In the genomic region with DNA sequence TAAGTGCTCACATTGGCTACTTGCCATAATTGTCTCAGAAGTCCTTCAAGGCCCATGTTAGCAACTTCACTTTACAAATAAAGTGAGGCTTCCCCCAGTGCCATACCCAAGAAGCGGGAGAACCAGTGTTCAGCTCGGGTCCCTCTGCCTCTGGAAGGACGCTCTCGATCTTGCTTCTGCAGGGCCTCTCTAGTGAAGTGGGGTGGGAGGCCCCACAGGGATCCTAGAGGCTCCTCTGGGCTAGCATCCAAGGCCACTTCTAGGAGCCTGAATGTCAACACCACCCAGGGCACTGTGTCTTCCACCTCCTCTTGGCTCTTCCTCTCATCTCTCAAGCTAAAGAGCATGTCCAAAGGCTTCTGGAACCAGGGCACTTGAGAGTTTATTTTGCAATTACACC, we compare ENCODE assay signal across 1 cellular context.
TF ChIP-seq lines count a peak whose summit lies in the region.

No MANE protein-coding gene starts in this region.

TF ChIP-seq in GM23338, 12 proteins besides CTCF, POLR2A, EP300 and RAD21 (continued from another document):
- TF ChIP-seq, protein P1, sequence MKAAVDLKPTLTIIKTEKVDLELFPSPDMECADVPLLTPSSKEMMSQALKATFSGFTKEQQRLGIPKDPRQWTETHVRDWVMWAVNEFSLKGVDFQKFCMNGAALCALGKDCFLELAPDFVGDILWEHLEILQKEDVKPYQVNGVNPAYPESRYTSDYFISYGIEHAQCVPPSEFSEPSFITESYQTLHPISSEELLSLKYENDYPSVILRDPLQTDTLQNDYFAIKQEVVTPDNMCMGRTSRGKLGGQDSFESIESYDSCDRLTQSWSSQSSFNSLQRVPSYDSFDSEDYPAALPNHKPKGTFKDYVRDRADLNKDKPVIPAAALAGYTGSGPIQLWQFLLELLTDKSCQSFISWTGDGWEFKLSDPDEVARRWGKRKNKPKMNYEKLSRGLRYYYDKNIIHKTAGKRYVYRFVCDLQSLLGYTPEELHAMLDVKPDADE (IDR thresholded peaks at IDR 0.05): no peak
- TF ChIP-seq POLR2AphosphoS5 (IDR thresholded peaks at IDR 0.05; ENCODE audit: low read depth): no peak
- TF ChIP-seq, protein P2, sequence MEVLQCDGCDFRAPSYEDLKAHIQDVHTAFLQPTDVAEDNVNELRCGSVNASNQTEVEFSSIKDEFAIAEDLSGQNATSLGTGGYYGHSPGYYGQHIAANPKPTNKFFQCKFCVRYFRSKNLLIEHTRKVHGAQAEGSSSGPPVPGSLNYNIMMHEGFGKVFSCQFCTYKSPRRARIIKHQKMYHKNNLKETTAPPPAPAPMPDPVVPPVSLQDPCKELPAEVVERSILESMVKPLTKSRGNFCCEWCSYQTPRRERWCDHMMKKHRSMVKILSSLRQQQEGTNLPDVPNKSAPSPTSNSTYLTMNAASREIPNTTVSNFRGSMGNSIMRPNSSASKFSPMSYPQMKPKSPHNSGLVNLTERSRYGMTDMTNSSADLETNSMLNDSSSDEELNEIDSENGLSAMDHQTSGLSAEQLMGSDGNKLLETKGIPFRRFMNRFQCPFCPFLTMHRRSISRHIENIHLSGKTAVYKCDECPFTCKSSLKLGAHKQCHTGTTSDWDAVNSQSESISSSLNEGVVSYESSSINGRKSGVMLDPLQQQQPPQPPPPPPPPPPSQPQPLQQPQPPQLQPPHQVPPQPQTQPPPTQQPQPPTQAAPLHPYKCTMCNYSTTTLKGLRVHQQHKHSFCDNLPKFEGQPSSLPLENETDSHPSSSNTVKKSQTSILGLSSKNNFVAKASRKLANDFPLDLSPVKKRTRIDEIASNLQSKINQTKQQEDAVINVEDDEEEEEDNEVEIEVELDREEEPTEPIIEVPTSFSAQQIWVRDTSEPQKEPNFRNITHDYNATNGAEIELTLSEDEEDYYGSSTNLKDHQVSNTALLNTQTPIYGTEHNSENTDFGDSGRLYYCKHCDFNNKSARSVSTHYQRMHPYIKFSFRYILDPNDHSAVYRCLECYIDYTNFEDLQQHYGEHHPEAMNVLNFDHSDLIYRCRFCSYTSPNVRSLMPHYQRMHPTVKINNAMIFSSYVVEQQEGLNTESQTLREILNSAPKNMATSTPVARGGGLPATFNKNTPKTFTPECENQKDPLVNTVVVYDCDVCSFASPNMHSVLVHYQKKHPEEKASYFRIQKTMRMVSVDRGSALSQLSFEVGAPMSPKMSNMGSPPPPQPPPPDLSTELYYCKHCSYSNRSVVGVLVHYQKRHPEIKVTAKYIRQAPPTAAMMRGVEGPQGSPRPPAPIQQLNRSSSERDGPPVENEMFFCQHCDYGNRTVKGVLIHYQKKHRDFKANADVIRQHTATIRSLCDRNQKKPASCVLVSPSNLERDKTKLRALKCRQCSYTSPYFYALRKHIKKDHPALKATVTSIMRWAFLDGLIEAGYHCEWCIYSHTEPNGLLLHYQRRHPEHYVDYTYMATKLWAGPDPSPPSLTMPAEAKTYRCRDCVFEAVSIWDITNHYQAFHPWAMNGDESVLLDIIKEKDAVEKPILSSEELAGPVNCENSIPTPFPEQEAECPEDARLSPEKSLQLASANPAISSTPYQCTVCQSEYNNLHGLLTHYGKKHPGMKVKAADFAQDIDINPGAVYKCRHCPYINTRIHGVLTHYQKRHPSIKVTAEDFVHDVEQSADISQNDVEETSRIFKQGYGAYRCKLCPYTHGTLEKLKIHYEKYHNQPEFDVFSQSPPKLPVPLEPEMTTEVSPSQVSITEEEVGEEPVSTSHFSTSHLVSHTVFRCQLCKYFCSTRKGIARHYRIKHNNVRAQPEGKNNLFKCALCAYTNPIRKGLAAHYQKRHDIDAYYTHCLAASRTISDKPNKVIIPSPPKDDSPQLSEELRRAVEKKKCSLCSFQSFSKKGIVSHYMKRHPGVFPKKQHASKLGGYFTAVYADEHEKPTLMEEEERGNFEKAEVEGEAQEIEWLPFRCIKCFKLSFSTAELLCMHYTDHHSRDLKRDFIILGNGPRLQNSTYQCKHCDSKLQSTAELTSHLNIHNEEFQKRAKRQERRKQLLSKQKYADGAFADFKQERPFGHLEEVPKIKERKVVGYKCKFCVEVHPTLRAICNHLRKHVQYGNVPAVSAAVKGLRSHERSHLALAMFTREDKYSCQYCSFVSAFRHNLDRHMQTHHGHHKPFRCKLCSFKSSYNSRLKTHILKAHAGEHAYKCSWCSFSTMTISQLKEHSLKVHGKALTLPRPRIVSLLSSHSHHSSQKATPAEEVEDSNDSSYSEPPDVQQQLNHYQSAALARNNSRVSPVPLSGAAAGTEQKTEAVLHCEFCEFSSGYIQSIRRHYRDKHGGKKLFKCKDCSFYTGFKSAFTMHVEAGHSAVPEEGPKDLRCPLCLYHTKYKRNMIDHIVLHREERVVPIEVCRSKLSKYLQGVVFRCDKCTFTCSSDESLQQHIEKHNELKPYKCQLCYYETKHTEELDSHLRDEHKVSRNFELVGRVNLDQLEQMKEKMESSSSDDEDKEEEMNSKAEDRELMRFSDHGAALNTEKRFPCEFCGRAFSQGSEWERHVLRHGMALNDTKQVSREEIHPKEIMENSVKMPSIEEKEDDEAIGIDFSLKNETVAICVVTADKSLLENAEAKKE (CRISPR knock-in tag; IDR thresholded peaks at IDR 0.05): no peak
- no peak for TF ChIP-seq JUNB (IDR thresholded peaks at IDR 0.05; ENCODE audit: unreplicated experiment)
- TF ChIP-seq CREB1 (CRISPR knock-in tag; IDR thresholded peaks at IDR 0.05; ENCODE audit: low read depth): no peak
- TF ChIP-seq EZH2 (IDR thresholded peaks at IDR 0.05; ENCODE audit: low read depth, unreplicated experiment): no peak
- no peak for TF ChIP-seq STAT1 (IDR thresholded peaks at IDR 0.05; ENCODE audit: unreplicated experiment)
- no peak for TF ChIP-seq ZNF331 (CRISPR knock-in tag; IDR thresholded peaks at IDR 0.05; ENCODE audit: low read depth)
- no peak for TF ChIP-seq ZNF114 (CRISPR knock-in tag; IDR thresholded peaks at IDR 0.05)
- TF ChIP-seq EZH2phosphoT487 (IDR thresholded peaks at IDR 0.05; ENCODE audit: unreplicated experiment): no peak
- no peak for TF ChIP-seq NANOG (IDR thresholded peaks at IDR 0.05; ENCODE audit: borderline replicate concordance)
